In genomic region chr4:39363773-39364393, GRCh38 we compare ENCODE assay signal across 12 cellular contexts. TPM values are rescaled to one million over a fixed set of nuclear protein-coding genes. Genes with fewer than 3 reads are reported as not detected.
DNase-seq lines count a peak whose midpoint lies in the region; ATAC-seq lines count a peak whose summit lies in the region.
"Had no signal": no experiment of that assay in that cellular context is flagged by ENCODE, and none has a peak within 500 bp of the region (broad histone marks: within the 10 kb centered on the region; RNA-seq: fewer than 3 reads in every experiment).

No MANE protein-coding gene starts in this region.

- ATAC-seq in GM18511 (IDR thresholded peaks at IDR 0.05; ENCODE audit: unreplicated experiment) (peak; percentile 51), GM21786 (IDR thresholded peaks at IDR 0.05; ENCODE audit: unreplicated experiment) (peak; percentile 40)
- ATAC-seq in natural killer cell treated with Interleukin-12 subunit alpha and Interleukin-12 subunit beta and Interleukin-15 and Interleukin-18, amount 100 ng/mL, for 72 hours = peak in 1 of 2 donors; percentile 51

- no peaks in the 10 kb centered on the region for H3K9me3 Mint-ChIP-seq in activated CD4-positive, alpha-beta memory T cell treated with anti-CD3 and anti-CD28 coated beads for 36 hours
- no peaks in the 10 kb centered on the region for H3K9me3 Mint-ChIP-seq in natural killer cell treated with Interleukin-12 subunit alpha and Interleukin-12 subunit beta and Interleukin-15 and Interleukin-18, amount 100 ng/mL, for 72 hours

- no peak for DNase-seq in activated CD4-positive, alpha-beta memory T cell treated with anti-CD3 and anti-CD28 coated beads for 36 hours
- DNase-seq in natural killer cell treated with Interleukin-12 subunit alpha and Interleukin-12 subunit beta and Interleukin-15 and Interleukin-18, amount 100 ng/mL, for 72 hours (ENCODE audit: low spot score) = no peak
- DNase-seq in AG08396 (ENCODE audit: low spot score) (no peak), NCI-H82 treated with DMSO at 0.1 percent for 48 hours (lab: John Stamatoyannopoulos, UW; ENCODE audit: unreplicated experiment) (no peak), NCI-H1436 (lab: John Stamatoyannopoulos, UW) (no peak)
- DNase-seq: activated CD4-positive, CD25-positive, alpha-beta regulatory T cell; DMS79; stimulated activated CD4-positive, alpha-beta T cell treated with anti-CD3 and anti-CD28 coated beads, Interleukin-15, amount 100 ng/mL, for 24 hours had no signal

- POLR2A ChIA-PET in activated CD4-positive, alpha-beta memory T cell treated with anti-CD3 and anti-CD28 coated beads for 36 hours (lab: Charles Lee) = interaction anchor here (1.2 to 5.0 kb wide), 3 partner anchors 9 to 95 kb away, joined by 5 to 68 read pairs (median 10); partner anchors contain the start of genes LIAS and RPL9

- CTCF ChIA-PET in activated CD4-positive, alpha-beta memory T cell treated with anti-CD3 and anti-CD28 coated beads for 36 hours (lab: Charles Lee) = interaction anchor here (1.7 to 2.7 kb wide), 2 partner anchors 7 to 10 kb away, joined by 7 to 9 read pairs; no protein-coding TSS in a partner anchor

- intact Hi-C loops in activated CD4-positive, alpha-beta memory T cell treated with anti-CD3 and anti-CD28 coated beads for 36 hours (cut with micrococcal nuclease) = loop anchor here (1.0 kb wide), 1 partner anchor 11 kb away; no protein-coding TSS in a partner anchor

- H3K27ac Mint-ChIP-seq in activated CD4-positive, alpha-beta memory T cell treated with anti-CD3 and anti-CD28 coated beads for 36 hours = peak overlapping the region; percentile 68
- peak overlapping the region; percentile 48 to 98 for H3K27ac Mint-ChIP-seq in natural killer cell treated with Interleukin-12 subunit alpha and Interleukin-12 subunit beta and Interleukin-15 and Interleukin-18, amount 100 ng/mL, for 72 hours

- no peaks in the 10 kb centered on the region for H3K27me3 Mint-ChIP-seq in activated CD4-positive, alpha-beta memory T cell treated with anti-CD3 and anti-CD28 coated beads for 36 hours
- H3K27me3 Mint-ChIP-seq in natural killer cell treated with Interleukin-12 subunit alpha and Interleukin-12 subunit beta and Interleukin-15 and Interleukin-18, amount 100 ng/mL, for 72 hours = no peaks in the 10 kb centered on the region

- peaks cover 25% of the 10 kb centered on the region for H3K36me3 Mint-ChIP-seq in activated CD4-positive, alpha-beta memory T cell treated with anti-CD3 and anti-CD28 coated beads for 36 hours
- H3K36me3 Mint-ChIP-seq in natural killer cell treated with Interleukin-12 subunit alpha and Interleukin-12 subunit beta and Interleukin-15 and Interleukin-18, amount 100 ng/mL, for 72 hours = no peaks in the 10 kb centered on the region

- peak overlapping the region; percentile 52 for H3K4me3 Mint-ChIP-seq in activated CD4-positive, alpha-beta memory T cell treated with anti-CD3 and anti-CD28 coated beads for 36 hours
- peak overlapping the region; percentile 89 for H3K4me3 Mint-ChIP-seq in natural killer cell treated with Interleukin-12 subunit alpha and Interleukin-12 subunit beta and Interleukin-15 and Interleukin-18, amount 100 ng/mL, for 72 hours

- peaks cover 47% of the 10 kb centered on the region for H3K4me1 Mint-ChIP-seq in activated CD4-positive, alpha-beta memory T cell treated with anti-CD3 and anti-CD28 coated beads for 36 hours (ENCODE audit: low read depth)
- H3K4me1 Mint-ChIP-seq in natural killer cell treated with Interleukin-12 subunit alpha and Interleukin-12 subunit beta and Interleukin-15 and Interleukin-18, amount 100 ng/mL, for 72 hours (ENCODE audit: low read depth in 2 of 2) = peaks cover 25 to 31% of the 10 kb centered on the region in 2 donors

RNA-seq across cellular contexts. Expression of gene RFC1, which starts 2.3 kb away (rescaled TPM):
- total RNA-seq in activated CD4-positive, alpha-beta memory T cell treated with anti-CD3 and anti-CD28 coated beads for 36 hours = 10 to 100 TPM; 86.7 to 89.4 TPM
- total RNA-seq in natural killer cell treated with Interleukin-12 subunit alpha and Interleukin-12 subunit beta and Interleukin-15 and Interleukin-18, amount 100 ng/mL, for 72 hours = 100 to 1,000 TPM in 1 of 2 donors, 10 to 100 TPM in 1; 74.9 to 102 TPM

RNA-seq across cellular contexts. Expression of gene KLB, which starts 42.8 kb away (rescaled TPM):
- total RNA-seq in activated CD4-positive, alpha-beta memory T cell treated with anti-CD3 and anti-CD28 coated beads for 36 hours = not detected
- under 1 TPM in 1 of 2 donors, not detected in 1; 0.05 TPM for total RNA-seq in natural killer cell treated with Interleukin-12 subunit alpha and Interleukin-12 subunit beta and Interleukin-15 and Interleukin-18, amount 100 ng/mL, for 72 hours
- total RNA-seq: epithelial cell of proximal tubule, HT1080 had no signal
